ENCODE assay signal across 18 cellular contexts in the genomic region with DNA sequence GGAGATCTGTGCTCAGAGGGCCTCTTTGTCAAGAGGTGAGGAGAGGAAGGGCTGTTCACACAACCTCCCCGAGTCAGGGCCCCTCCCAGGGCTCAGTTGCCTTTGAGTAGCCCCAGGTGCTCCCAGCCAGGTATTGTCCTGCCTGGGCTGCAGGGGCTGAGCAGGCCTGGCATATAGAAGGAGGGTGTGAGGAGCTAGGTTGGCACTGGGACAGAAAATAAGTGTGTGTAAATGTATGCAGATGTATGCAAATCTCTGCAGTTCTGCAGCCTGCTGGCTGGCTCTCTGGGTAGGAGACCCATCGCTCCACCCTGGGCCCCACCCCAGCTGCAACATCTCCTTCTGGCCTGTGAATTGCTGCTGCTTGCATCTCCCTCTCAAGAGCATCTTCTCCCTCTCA. TPM values are rescaled to one million over a fixed set of nuclear protein-coding genes. Genes with fewer than 3 reads are reported as not detected.
DNase-seq lines count a peak whose midpoint lies in the region; ATAC-seq and TF ChIP-seq lines count a peak whose summit lies in the region.
"Had no signal": no experiment of that assay in that cellular context is flagged by ENCODE, and none has a peak within 500 bp of the region (broad histone marks: within the 10 kb centered on the region; RNA-seq: fewer than 3 reads in every experiment).

No MANE protein-coding gene starts in this region.

- H3K4me2 ChIP-seq in SK-N-SH = no peak overlapping the region

- H3K36me3 ChIP-seq in lower lobe of right lung = no peaks in the 10 kb centered on the region
- H3K36me3 ChIP-seq in upper lobe of right lung = no peaks in the 10 kb centered on the region
- peaks cover 24 to 74% of the 10 kb centered on the region in 2 experiments for H3K36me3 ChIP-seq in SK-N-SH (replicated peaks in 1 of 2; ENCODE audit: control insufficient read depth in 1 of 2, insufficient read depth in 2 of 2, low read length in 1 of 2)

- H4K20me1 ChIP-seq in SK-N-SH (ENCODE audit: insufficient read depth) = peaks cover 21% of the 10 kb centered on the region

- H3K27me3 Mint-ChIP-seq in immature natural killer cell (ENCODE audit: low read depth in 3 of 3) = peaks cover 0 to 11% (median 0%) of the 10 kb centered on the region in 3 donors

- H3F3A ChIP-seq in SK-N-SH (replicated peaks; ENCODE audit: insufficient read depth) = peaks cover 68% of the 10 kb centered on the region

- no peak for ATAC-seq in lower lobe of right lung
- no peak for ATAC-seq in upper lobe of right lung
- ATAC-seq: PC-3 had no signal

- no peak overlapping the region for H2AFZ ChIP-seq in SK-N-SH (ENCODE audit: low read depth)

- H3K9ac ChIP-seq in SK-N-SH = no peak overlapping the region

- H3K9me3 ChIP-seq in lower lobe of right lung (no peaks in the 10 kb centered on the region), upper lobe of right lung (no peaks in the 10 kb centered on the region), SK-N-SH (no peaks in the 10 kb centered on the region)
- H3K9me3 ChIP-seq: Caco-2 had no signal

- no peaks in the 10 kb centered on the region for H3K4me1 Mint-ChIP-seq in immature natural killer cell

- DNase-seq in activated effector memory CD4-positive, alpha-beta T cell treated with anti-CD3 and anti-CD28 coated beads, Interleukin-2, amount 50 U/mL, for 16 hours = peak; percentile 31
- DNase-seq in activated effector memory CD4-positive, alpha-beta T cell treated with Interleukin-2 at 50 U/mL for 16 hours = no peak
- DNase-seq in NCI-H69 (lab: John Stamatoyannopoulos, UW) (peak; percentile 84), lower lobe of right lung (peak; percentile 18), upper lobe of right lung (peak; percentile 28), immature natural killer cell (no peak), DMS 273 treated with DMSO at 0.1 percent for 48 hours (lab: John Stamatoyannopoulos, UW) (no peak), SK-N-SH (no peak)
- DNase-seq: Caco-2, DMS53, HFFc6, KG1, NCI-H1092, NCI-H1694 treated with DMSO at 0.1 percent for 48 hours, NCI-H2171, NCI-H524, PC-3 had no signal

- no peak overlapping the region for H3K4me3 Mint-ChIP-seq in immature natural killer cell
- H3K4me3 Mint-ChIP-seq: HFFc6 had no signal

- TF ChIP-seq RAD21 in SK-N-SH (IDR thresholded peaks at IDR 0.05; ENCODE audit: low read length) = no peak

- no peak overlapping the region for H3K27ac ChIP-seq in lower lobe of right lung
- no peak overlapping the region for H3K27ac ChIP-seq in upper lobe of right lung
- peak overlapping the region in 1 of 2 experiments; percentile 98; a peak in 1 of 4 replicates for H3K27ac ChIP-seq in SK-N-SH (ENCODE audit: low read depth in 2 of 2, low read length in 1 of 2)
- H3K27ac ChIP-seq: C4-2B had no signal

- peaks cover 90% of the 10 kb centered on the region for H3K79me2 ChIP-seq in SK-N-SH (ENCODE audit: insufficient read depth)

- no peaks in the 10 kb centered on the region for H3K9me2 ChIP-seq in SK-N-SH

- H3K4me3 ChIP-seq in lower lobe of right lung = no peak overlapping the region
- no peak overlapping the region for H3K4me3 ChIP-seq in upper lobe of right lung
- no peak overlapping the region for H3K4me3 ChIP-seq in SK-N-SH (ENCODE audit: low read depth in 2 of 2, low read length in 1 of 2)

- H3K36me3 Mint-ChIP-seq in immature natural killer cell = no peaks in the 10 kb centered on the region

- TF ChIP-seq CTCF in lower lobe of right lung (IDR thresholded peaks at IDR 0.05) = no peak
- TF ChIP-seq CTCF in upper lobe of right lung (IDR thresholded peaks at IDR 0.05) = no peak
- no peak for TF ChIP-seq CTCF in SK-N-SH (IDR thresholded peaks at IDR 0.05)

- H3K4me1 ChIP-seq in lower lobe of right lung (peaks cover 20% of the 10 kb centered on the region), upper lobe of right lung (peaks cover 17% of the 10 kb centered on the region), SK-N-SH (ENCODE audit: control insufficient read depth in 1 of 2, insufficient read depth in 2 of 2, low read depth in 1 of 2, low read length in 1 of 2) (peaks cover 34 to 38% of the 10 kb centered on the region in 2 experiments)
- H3K4me1 ChIP-seq: Caco-2 had no signal

- POLR2A ChIA-PET in SK-N-SH (lab: Yijun Ruan, JAX) = interaction anchor here (0.5 kb wide), 1 partner anchor 358 kb away, joined by 3 read pairs; no protein-coding TSS in a partner anchor

- peaks cover 0 to 2% (median 0%) of the 10 kb centered on the region in 6 donors for H3K9me3 Mint-ChIP-seq in immature natural killer cell
- H3K9me3 Mint-ChIP-seq: HFFc6 had no signal

- CTCF ChIA-PET in SK-N-SH (lab: Yijun Ruan, JAX) = interaction anchor here (0.7 to 1.5 kb wide), 6 partner anchors 19 to 228 kb away, joined by 3 to 6 read pairs (median 4); no protein-coding TSS in a partner anchor

- 100% methylated on average over 1 of the region's 2 CpGs for WGBS in SK-N-SH (ENCODE audit: low lambda C conversion rate)

- H3K27ac Mint-ChIP-seq in immature natural killer cell = no peak overlapping the region

- intact Hi-C loops in lower lobe of right lung (cut with DNase I) (no loop called here), upper lobe of right lung (cut with DNase I) (no loop called here)

- no peak for TF ChIP-seq EP300 in SK-N-SH (IDR thresholded peaks at IDR 0.05; ENCODE audit: borderline replicate concordance in 1 of 2, low read depth in 1 of 2, low read length in 1 of 2)

- no peaks in the 10 kb centered on the region for H3K27me3 ChIP-seq in lower lobe of right lung (ENCODE audit: low read depth)
- H3K27me3 ChIP-seq in upper lobe of right lung = no peaks in the 10 kb centered on the region
- no peaks in the 10 kb centered on the region for H3K27me3 ChIP-seq in SK-N-SH (ENCODE audit: insufficient read depth)

TF ChIP-seq in SK-N-SH, 30 proteins besides CTCF, POLR2A, EP300 and RAD21 (continues in another document):
- no peak for TF ChIP-seq RCOR1 (IDR thresholded peaks at IDR 0.05; ENCODE audit: low read length)
- no peak for TF ChIP-seq MXI1 (IDR thresholded peaks at IDR 0.05; ENCODE audit: low read depth, low read length)
- TF ChIP-seq, protein P1, sequence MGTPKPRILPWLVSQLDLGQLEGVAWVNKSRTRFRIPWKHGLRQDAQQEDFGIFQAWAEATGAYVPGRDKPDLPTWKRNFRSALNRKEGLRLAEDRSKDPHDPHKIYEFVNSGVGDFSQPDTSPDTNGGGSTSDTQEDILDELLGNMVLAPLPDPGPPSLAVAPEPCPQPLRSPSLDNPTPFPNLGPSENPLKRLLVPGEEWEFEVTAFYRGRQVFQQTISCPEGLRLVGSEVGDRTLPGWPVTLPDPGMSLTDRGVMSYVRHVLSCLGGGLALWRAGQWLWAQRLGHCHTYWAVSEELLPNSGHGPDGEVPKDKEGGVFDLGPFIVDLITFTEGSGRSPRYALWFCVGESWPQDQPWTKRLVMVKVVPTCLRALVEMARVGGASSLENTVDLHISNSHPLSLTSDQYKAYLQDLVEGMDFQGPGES (IDR thresholded peaks at IDR 0.05; ENCODE audit: low read depth, low read length) = no peak
- TF ChIP-seq RFX5 (IDR thresholded peaks at IDR 0.05; ENCODE audit: low read length) = no peak
- no peak for TF ChIP-seq RXRA (IDR thresholded peaks at IDR 0.05; ENCODE audit: borderline replicate concordance, low read depth)
- TF ChIP-seq YY1 (IDR thresholded peaks at IDR 0.05; ENCODE audit: low read depth) = no peak
- no peak for TF ChIP-seq FOSL2 (IDR thresholded peaks at IDR 0.05; ENCODE audit: borderline replicate concordance, low read depth)
- TF ChIP-seq POLR2AphosphoS5 (IDR thresholded peaks at IDR 0.05; ENCODE audit: low read depth, low read length) = no peak
- no peak for TF ChIP-seq FOXM1 (IDR thresholded peaks at IDR 0.05; ENCODE audit: low read depth)
- no peak for TF ChIP-seq GATA2 (CRISPR knock-in tag; IDR thresholded peaks at IDR 0.05)
- TF ChIP-seq CHD2 (IDR thresholded peaks at IDR 0.05; ENCODE audit: low read length, partially characterized antibody) = no peak
- no peak for TF ChIP-seq TEAD4 (IDR thresholded peaks at IDR 0.05; ENCODE audit: borderline replicate concordance, insufficient read depth)
- no peak for TF ChIP-seq TAF1 (IDR thresholded peaks at IDR 0.05; ENCODE audit: borderline replicate concordance, low read depth, low read length)
- TF ChIP-seq EZH2phosphoT487 (IDR thresholded peaks at IDR 0.05; ENCODE audit: borderline replicate concordance, low read depth) = no peak
- no peak for TF ChIP-seq FOXJ3 (CRISPR knock-in tag; IDR thresholded peaks at IDR 0.05)
- TF ChIP-seq, protein P2, sequence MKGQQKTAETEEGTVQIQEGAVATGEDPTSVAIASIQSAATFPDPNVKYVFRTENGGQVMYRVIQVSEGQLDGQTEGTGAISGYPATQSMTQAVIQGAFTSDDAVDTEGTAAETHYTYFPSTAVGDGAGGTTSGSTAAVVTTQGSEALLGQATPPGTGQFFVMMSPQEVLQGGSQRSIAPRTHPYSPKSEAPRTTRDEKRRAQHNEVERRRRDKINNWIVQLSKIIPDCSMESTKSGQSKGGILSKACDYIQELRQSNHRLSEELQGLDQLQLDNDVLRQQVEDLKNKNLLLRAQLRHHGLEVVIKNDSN (IDR thresholded peaks at IDR 0.05; ENCODE audit: borderline replicate concordance, low read depth) = no peak

RNA-seq across cellular contexts. Expression of a gene that starts 52.4 kb away (rescaled TPM):
- total RNA-seq in lower lobe of right lung (24.5 TPM), upper lobe of right lung (34.1 TPM)
- polyA plus RNA-seq in immature natural killer cell (under 1 TPM in 2 of 3 donors, not detected in 1; 0.23 to 0.56 TPM), SK-N-SH (2012; rRNA removed) (13.3 and 16.1 TPM in 2 replicates)
- polyA plus RNA-seq in SK-N-SH (2012; cell fraction: cytosol; rRNA removed) = 11.1 and 14.3 TPM in 2 replicates
- polyA plus RNA-seq in SK-N-SH (2012; cell fraction: nucleus; rRNA removed) = 39.7 and 44.9 TPM in 2 replicates

Comparison
In these comparisons a context has a peak if more than half of its experiments do, and no peak if none do; other contexts are left out.
1. DNase-seq: peak in activated effector memory CD4-positive, alpha-beta T cell treated with anti-CD3 and anti-CD28 coated beads, Interleukin-2, amount 50 U/mL, for 16 hours (single experiment), NCI-H69 (single experiment), lower lobe of right lung (single experiment) and upper lobe of right lung (single experiment); none in activated effector memory CD4-positive, alpha-beta T cell treated with Interleukin-2 at 50 U/mL for 16 hours (single experiment), immature natural killer cell (0 of 3), DMS 273 treated with DMSO at 0.1 percent for 48 hours (single experiment) and SK-N-SH (single experiment).